ENCODE assay signal across 1 cellular context in the genomic region with DNA sequence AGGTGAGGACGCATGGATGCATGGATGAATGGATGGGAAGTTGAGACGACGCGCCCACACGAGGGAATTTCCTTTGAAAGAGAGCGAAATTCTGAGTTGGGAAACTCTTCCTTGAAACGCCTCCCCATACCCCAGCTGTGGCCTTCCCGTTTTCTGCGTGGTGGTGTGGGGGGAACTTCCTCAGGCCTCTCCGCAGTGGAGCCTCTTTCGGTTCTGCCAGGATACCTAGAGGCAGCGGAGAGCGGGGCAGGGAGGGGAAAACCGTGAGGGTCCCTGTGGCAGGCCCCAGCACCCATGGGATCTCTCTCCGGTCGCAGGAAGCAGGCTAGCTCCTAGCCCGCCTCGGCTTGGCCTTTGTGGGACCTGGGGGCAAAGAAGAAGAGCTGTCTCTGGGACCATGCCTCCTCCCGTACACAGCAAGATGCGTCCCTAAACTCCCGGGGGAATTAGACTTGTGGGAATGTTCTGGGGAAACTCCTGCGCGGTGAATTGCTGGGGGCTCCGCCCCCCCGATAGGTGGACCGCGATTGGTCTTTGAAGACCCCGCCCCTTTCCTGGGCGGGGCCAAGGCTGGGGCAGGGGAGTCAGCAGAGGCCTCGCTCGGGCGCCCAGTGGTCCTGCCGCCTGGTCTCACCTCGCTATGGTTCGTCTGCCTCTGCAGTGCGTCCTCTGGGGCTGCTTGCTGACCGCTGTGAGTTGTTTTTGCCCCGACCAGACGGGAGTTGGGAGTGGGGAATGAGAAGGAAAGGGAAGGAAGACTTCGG.
TF ChIP-seq lines count a peak whose summit lies in the region.

A gene (plus strand): TSS at position 611 of the 764 bp plus-strand sequence. CDS start 30 bp downstream, at position 641.

TF ChIP-seq in HepG2, 621 proteins besides CTCF, POLR2A, EP300 and RAD21 (continued from another document and continues in another):
- TF ChIP-seq, protein P1, sequence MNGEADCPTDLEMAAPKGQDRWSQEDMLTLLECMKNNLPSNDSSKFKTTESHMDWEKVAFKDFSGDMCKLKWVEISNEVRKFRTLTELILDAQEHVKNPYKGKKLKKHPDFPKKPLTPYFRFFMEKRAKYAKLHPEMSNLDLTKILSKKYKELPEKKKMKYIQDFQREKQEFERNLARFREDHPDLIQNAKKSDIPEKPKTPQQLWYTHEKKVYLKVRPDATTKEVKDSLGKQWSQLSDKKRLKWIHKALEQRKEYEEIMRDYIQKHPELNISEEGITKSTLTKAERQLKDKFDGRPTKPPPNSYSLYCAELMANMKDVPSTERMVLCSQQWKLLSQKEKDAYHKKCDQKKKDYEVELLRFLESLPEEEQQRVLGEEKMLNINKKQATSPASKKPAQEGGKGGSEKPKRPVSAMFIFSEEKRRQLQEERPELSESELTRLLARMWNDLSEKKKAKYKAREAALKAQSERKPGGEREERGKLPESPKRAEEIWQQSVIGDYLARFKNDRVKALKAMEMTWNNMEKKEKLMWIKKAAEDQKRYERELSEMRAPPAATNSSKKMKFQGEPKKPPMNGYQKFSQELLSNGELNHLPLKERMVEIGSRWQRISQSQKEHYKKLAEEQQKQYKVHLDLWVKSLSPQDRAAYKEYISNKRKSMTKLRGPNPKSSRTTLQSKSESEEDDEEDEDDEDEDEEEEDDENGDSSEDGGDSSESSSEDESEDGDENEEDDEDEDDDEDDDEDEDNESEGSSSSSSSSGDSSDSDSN (CRISPR knock-in tag; IDR thresholded peaks at IDR 0.05) = 0 out of 2 replicates have a peak, but pooled peaks have one; percentile 21
- TF ChIP-seq AKAP8 (CRISPR knock-in tag; IDR thresholded peaks at IDR 0.05) (no peak), ZNF235 (CRISPR knock-in tag; IDR thresholded peaks at IDR 0.05; ENCODE audit: borderline replicate concordance) (no peak), PAX8 (CRISPR knock-in tag; IDR thresholded peaks at IDR 0.05; ENCODE audit: borderline replicate concordance) (no peak), ZNF3 (CRISPR knock-in tag; IDR thresholded peaks at IDR 0.05) (no peak), ERF (CRISPR knock-in tag; IDR thresholded peaks at IDR 0.05) (no peak), ZSCAN31 (CRISPR knock-in tag; IDR thresholded peaks at IDR 0.05; ENCODE audit: low read depth) (no peak), ZNF367 (CRISPR knock-in tag; IDR thresholded peaks at IDR 0.05; ENCODE audit: borderline replicate concordance) (no peak), SPEN (CRISPR knock-in tag; IDR thresholded peaks at IDR 0.05; ENCODE audit: low read depth) (no peak), ZNF496 (CRISPR knock-in tag; IDR thresholded peaks at IDR 0.05; ENCODE audit: insufficient replicate concordance) (no peak), ZNF549 (CRISPR knock-in tag; IDR thresholded peaks at IDR 0.05) (no peak), ZNF331 (CRISPR knock-in tag; IDR thresholded peaks at IDR 0.05) (0 out of 2 replicates have a peak, but pooled peaks have one; percentile 9), FOXA3 (CRISPR knock-in tag; IDR thresholded peaks at IDR 0.05) (no peak), MEIS2 (CRISPR knock-in tag; IDR thresholded peaks at IDR 0.05) (no peak), HNRNPK (IDR thresholded peaks at IDR 0.05; ENCODE audit: low read depth, low read length, poor library complexity, severe bottlenecking) (no peak), ZNF772 (CRISPR knock-in tag; IDR thresholded peaks at IDR 0.05) (no peak), ZNF451 (CRISPR knock-in tag; IDR thresholded peaks at IDR 0.05) (no peak), ZNF678 (CRISPR knock-in tag; IDR thresholded peaks at IDR 0.05) (no peak), SNAPC2 (CRISPR knock-in tag; IDR thresholded peaks at IDR 0.05) (no peak), TCF7 (IDR thresholded peaks at IDR 0.05; ENCODE audit: low read depth) (no peak), ZNF546 (CRISPR knock-in tag; conservative IDR thresholded peaks at IDR 0.05) (no peak), ZC3H13 (CRISPR knock-in tag; IDR thresholded peaks at IDR 0.05) (no peak)
- TF ChIP-seq, protein P2, sequence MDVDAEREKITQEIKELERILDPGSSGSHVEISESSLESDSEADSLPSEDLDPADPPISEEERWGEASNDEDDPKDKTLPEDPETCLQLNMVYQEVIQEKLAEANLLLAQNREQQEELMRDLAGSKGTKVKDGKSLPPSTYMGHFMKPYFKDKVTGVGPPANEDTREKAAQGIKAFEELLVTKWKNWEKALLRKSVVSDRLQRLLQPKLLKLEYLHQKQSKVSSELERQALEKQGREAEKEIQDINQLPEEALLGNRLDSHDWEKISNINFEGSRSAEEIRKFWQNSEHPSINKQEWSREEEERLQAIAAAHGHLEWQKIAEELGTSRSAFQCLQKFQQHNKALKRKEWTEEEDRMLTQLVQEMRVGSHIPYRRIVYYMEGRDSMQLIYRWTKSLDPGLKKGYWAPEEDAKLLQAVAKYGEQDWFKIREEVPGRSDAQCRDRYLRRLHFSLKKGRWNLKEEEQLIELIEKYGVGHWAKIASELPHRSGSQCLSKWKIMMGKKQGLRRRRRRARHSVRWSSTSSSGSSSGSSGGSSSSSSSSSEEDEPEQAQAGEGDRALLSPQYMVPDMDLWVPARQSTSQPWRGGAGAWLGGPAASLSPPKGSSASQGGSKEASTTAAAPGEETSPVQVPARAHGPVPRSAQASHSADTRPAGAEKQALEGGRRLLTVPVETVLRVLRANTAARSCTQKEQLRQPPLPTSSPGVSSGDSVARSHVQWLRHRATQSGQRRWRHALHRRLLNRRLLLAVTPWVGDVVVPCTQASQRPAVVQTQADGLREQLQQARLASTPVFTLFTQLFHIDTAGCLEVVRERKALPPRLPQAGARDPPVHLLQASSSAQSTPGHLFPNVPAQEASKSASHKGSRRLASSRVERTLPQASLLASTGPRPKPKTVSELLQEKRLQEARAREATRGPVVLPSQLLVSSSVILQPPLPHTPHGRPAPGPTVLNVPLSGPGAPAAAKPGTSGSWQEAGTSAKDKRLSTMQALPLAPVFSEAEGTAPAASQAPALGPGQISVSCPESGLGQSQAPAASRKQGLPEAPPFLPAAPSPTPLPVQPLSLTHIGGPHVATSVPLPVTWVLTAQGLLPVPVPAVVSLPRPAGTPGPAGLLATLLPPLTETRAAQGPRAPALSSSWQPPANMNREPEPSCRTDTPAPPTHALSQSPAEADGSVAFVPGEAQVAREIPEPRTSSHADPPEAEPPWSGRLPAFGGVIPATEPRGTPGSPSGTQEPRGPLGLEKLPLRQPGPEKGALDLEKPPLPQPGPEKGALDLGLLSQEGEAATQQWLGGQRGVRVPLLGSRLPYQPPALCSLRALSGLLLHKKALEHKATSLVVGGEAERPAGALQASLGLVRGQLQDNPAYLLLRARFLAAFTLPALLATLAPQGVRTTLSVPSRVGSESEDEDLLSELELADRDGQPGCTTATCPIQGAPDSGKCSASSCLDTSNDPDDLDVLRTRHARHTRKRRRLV (CRISPR knock-in tag; IDR thresholded peaks at IDR 0.05) = no peak
- TF ChIP-seq, protein P3, sequence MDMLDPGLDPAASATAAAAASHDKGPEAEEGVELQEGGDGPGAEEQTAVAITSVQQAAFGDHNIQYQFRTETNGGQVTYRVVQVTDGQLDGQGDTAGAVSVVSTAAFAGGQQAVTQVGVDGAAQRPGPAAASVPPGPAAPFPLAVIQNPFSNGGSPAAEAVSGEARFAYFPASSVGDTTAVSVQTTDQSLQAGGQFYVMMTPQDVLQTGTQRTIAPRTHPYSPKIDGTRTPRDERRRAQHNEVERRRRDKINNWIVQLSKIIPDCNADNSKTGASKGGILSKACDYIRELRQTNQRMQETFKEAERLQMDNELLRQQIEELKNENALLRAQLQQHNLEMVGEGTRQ (IDR thresholded peaks at IDR 0.05; ENCODE audit: low read depth, low read length) = no peak
- TF ChIP-seq, protein P3 (CRISPR knock-in tag; IDR thresholded peaks at IDR 0.05; ENCODE audit: borderline replicate concordance) = no peak
- TF ChIP-seq, protein P4, sequence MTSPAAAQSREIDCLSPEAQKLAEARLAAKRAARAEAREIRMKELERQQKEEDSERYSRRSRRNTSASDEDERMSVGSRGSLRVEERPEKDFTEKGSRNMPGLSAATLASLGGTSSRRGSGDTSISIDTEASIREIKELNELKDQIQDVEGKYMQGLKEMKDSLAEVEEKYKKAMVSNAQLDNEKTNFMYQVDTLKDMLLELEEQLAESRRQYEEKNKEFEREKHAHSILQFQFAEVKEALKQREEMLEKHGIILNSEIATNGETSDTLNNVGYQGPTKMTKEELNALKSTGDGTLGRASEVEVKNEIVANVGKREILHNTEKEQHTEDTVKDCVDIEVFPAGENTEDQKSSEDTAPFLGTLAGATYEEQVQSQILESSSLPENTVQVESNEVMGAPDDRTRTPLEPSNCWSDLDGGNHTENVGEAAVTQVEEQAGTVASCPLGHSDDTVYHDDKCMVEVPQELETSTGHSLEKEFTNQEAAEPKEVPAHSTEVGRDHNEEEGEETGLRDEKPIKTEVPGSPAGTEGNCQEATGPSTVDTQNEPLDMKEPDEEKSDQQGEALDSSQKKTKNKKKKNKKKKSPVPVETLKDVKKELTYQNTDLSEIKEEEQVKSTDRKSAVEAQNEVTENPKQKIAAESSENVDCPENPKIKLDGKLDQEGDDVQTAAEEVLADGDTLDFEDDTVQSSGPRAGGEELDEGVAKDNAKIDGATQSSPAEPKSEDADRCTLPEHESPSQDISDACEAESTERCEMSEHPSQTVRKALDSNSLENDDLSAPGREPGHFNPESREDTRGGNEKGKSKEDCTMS (CRISPR knock-in tag; conservative IDR thresholded peaks at IDR 0.05) = no peak
- TF ChIP-seq, protein P5, sequence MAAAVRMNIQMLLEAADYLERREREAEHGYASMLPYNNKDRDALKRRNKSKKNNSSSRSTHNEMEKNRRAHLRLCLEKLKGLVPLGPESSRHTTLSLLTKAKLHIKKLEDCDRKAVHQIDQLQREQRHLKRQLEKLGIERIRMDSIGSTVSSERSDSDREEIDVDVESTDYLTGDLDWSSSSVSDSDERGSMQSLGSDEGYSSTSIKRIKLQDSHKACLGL (CRISPR knock-in tag; IDR thresholded peaks at IDR 0.05) = 0 out of 2 replicates have a peak, but pooled peaks have one; percentile 24
- TF ChIP-seq, protein P6, sequence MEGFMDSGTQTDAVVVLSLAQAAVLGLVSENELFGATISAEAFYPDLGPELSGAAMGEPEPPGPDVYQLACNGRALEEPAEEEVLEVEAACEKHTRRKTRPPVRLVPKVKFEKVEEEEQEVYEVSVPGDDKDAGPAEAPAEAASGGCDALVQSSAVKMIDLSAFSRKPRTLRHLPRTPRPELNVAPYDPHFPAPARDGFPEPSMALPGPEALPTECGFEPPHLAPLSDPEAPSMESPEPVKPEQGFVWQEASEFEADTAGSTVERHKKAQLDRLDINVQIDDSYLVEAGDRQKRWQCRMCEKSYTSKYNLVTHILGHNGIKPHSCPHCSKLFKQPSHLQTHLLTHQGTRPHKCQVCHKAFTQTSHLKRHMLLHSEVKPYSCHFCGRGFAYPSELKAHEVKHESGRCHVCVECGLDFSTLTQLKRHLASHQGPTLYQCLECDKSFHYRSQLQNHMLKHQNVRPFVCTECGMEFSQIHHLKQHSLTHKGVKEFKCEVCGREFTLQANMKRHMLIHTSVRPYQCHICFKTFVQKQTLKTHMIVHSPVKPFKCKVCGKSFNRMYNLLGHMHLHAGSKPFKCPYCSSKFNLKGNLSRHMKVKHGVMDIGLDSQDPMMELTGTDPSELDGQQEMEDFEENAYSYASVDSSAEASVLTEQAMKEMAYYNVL (CRISPR knock-in tag; IDR thresholded peaks at IDR 0.05; ENCODE audit: borderline replicate concordance) = no peak; the same call in 1 of the 2 replicates
- TF ChIP-seq, protein P7, sequence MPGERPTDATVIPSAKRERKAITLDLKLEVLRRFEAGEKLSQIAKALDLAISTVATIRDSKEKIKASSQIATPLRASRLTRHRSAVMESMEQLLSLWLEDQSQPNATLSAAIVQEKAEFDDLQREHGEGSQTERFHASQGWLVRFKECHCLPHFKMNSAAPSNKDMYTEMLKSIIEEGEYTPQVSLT (CRISPR knock-in tag; IDR thresholded peaks at IDR 0.05; ENCODE audit: borderline replicate concordance, low read depth) = no peak
- TF ChIP-seq, protein P8, sequence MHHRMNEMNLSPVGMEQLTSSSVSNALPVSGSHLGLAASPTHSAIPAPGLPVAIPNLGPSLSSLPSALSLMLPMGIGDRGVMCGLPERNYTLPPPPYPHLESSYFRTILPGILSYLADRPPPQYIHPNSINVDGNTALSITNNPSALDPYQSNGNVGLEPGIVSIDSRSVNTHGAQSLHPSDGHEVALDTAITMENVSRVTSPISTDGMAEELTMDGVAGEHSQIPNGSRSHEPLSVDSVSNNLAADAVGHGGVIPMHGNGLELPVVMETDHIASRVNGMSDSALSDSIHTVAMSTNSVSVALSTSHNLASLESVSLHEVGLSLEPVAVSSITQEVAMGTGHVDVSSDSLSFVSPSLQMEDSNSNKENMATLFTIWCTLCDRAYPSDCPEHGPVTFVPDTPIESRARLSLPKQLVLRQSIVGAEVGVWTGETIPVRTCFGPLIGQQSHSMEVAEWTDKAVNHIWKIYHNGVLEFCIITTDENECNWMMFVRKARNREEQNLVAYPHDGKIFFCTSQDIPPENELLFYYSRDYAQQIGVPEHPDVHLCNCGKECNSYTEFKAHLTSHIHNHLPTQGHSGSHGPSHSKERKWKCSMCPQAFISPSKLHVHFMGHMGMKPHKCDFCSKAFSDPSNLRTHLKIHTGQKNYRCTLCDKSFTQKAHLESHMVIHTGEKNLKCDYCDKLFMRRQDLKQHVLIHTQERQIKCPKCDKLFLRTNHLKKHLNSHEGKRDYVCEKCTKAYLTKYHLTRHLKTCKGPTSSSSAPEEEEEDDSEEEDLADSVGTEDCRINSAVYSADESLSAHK (CRISPR knock-in tag; IDR thresholded peaks at IDR 0.05; ENCODE audit: borderline replicate concordance) = no peak
